ENCODE assay signal across 1 cellular context in the genomic region with DNA sequence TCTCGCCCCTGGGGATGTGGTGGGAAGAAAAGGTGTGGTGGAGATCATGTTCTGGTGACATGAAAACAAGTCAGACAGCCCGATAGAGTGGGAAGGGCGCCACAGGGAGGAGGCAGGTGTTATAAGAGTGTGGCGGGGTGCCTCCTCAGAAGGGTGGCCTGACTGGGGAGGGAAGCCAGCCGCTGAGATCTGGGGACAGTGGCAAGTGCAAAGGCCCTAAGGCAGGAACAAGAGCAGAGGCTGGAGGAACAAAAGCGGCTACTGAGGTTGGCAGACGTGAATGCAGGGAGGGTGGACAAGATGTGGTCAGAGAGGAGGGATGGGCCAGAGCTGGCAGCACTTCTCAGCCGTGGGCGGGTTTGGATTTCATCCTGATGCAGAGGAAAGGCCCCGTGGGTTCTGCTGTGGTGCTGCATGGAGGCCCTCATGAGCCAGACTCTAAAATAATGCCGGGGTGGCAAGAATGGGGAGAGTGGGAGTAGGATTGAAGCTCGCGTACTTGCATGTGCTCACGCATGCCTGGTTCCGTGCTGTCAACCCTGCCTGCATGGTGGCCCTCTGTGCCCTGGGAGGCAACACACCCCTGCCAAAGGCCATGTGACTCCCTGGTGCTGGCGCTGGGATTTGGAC.
TF ChIP-seq lines count a peak whose summit lies in the region.

No MANE protein-coding gene starts in this region.

TF ChIP-seq in H1, 55 proteins besides CTCF, POLR2A, EP300 and RAD21 (continued from another document):
- TF ChIP-seq, protein P1, sequence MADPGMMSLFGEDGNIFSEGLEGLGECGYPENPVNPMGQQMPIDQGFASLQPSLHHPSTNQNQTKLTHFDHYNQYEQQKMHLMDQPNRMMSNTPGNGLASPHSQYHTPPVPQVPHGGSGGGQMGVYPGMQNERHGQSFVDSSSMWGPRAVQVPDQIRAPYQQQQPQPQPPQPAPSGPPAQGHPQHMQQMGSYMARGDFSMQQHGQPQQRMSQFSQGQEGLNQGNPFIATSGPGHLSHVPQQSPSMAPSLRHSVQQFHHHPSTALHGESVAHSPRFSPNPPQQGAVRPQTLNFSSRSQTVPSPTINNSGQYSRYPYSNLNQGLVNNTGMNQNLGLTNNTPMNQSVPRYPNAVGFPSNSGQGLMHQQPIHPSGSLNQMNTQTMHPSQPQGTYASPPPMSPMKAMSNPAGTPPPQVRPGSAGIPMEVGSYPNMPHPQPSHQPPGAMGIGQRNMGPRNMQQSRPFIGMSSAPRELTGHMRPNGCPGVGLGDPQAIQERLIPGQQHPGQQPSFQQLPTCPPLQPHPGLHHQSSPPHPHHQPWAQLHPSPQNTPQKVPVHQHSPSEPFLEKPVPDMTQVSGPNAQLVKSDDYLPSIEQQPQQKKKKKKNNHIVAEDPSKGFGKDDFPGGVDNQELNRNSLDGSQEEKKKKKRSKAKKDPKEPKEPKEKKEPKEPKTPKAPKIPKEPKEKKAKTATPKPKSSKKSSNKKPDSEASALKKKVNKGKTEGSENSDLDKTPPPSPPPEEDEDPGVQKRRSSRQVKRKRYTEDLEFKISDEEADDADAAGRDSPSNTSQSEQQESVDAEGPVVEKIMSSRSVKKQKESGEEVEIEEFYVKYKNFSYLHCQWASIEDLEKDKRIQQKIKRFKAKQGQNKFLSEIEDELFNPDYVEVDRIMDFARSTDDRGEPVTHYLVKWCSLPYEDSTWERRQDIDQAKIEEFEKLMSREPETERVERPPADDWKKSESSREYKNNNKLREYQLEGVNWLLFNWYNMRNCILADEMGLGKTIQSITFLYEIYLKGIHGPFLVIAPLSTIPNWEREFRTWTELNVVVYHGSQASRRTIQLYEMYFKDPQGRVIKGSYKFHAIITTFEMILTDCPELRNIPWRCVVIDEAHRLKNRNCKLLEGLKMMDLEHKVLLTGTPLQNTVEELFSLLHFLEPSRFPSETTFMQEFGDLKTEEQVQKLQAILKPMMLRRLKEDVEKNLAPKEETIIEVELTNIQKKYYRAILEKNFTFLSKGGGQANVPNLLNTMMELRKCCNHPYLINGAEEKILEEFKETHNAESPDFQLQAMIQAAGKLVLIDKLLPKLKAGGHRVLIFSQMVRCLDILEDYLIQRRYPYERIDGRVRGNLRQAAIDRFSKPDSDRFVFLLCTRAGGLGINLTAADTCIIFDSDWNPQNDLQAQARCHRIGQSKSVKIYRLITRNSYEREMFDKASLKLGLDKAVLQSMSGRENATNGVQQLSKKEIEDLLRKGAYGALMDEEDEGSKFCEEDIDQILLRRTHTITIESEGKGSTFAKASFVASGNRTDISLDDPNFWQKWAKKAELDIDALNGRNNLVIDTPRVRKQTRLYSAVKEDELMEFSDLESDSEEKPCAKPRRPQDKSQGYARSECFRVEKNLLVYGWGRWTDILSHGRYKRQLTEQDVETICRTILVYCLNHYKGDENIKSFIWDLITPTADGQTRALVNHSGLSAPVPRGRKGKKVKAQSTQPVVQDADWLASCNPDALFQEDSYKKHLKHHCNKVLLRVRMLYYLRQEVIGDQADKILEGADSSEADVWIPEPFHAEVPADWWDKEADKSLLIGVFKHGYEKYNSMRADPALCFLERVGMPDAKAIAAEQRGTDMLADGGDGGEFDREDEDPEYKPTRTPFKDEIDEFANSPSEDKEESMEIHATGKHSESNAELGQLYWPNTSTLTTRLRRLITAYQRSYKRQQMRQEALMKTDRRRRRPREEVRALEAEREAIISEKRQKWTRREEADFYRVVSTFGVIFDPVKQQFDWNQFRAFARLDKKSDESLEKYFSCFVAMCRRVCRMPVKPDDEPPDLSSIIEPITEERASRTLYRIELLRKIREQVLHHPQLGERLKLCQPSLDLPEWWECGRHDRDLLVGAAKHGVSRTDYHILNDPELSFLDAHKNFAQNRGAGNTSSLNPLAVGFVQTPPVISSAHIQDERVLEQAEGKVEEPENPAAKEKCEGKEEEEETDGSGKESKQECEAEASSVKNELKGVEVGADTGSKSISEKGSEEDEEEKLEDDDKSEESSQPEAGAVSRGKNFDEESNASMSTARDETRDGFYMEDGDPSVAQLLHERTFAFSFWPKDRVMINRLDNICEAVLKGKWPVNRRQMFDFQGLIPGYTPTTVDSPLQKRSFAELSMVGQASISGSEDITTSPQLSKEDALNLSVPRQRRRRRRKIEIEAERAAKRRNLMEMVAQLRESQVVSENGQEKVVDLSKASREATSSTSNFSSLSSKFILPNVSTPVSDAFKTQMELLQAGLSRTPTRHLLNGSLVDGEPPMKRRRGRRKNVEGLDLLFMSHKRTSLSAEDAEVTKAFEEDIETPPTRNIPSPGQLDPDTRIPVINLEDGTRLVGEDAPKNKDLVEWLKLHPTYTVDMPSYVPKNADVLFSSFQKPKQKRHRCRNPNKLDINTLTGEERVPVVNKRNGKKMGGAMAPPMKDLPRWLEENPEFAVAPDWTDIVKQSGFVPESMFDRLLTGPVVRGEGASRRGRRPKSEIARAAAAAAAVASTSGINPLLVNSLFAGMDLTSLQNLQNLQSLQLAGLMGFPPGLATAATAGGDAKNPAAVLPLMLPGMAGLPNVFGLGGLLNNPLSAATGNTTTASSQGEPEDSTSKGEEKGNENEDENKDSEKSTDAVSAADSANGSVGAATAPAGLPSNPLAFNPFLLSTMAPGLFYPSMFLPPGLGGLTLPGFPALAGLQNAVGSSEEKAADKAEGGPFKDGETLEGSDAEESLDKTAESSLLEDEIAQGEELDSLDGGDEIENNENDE (IDR thresholded peaks at IDR 0.05; ENCODE audit: insufficient replicate concordance, low read length), result no peak
